ENCODE assay signal across 34 cellular contexts in genomic region chr1:161342836-161343235, GRCh38. TPM values are rescaled to one million over a fixed set of nuclear protein-coding genes. Genes with fewer than 3 reads are reported as not detected.
"Had no signal": no experiment of that assay in that cellular context is flagged by ENCODE, and none has a peak within 500 bp of the region (broad histone marks: within the 10 kb centered on the region; RNA-seq: fewer than 3 reads in every experiment).

No MANE protein-coding gene starts in this region.

- ATAC-seq: activated CD4-positive, alpha-beta T cell treated with anti-CD3 and anti-CD28 coated beads for 36 hours; activated CD4-positive, CD25-positive, alpha-beta regulatory T cell treated with anti-CD3 and anti-CD28 coated beads, Interleukin-2, amount 50 U/mL, for 24 hours; activated CD8-positive, alpha-beta T cell treated with anti-CD3 and anti-CD28 coated beads, Interleukin-2, amount 10 ng/mL, durations not matched to agents 7 days and 5 days; activated naive CD4-positive, alpha-beta T cell treated with anti-CD3 and anti-CD28 coated beads, Interleukin-2, amount 50 U/mL, for 72 hours; PC-3; WTC11 had no signal

- H3K4me1 ChIP-seq: colonic mucosa, Peyer's patch, SJSA1 had no signal

- H3K27me3 ChIP-seq: adrenal gland, colonic mucosa, Peyer's patch, SJSA1 had no signal

- H3K4me3 ChIP-seq: adrenal gland, colonic mucosa, Peyer's patch, SJSA1 had no signal

- DNase-seq: activated CD4-positive, alpha-beta T cell treated with anti-CD3 and anti-CD28 coated beads for 36 hours; activated CD4-positive, alpha-beta T cell treated with anti-CD3 and anti-CD28 coated beads, Interleukin-2, amount 10 ng/mL, durations not matched to agents 7 days and 5 days; activated CD4-positive, alpha-beta T cell treated with anti-CD3 and anti-CD28 coated beads, Interleukin-2, amount 50 U/mL, for 48 hours; activated CD8-positive, alpha-beta T cell treated with anti-CD3 and anti-CD28 coated beads, Interleukin-2, amount 10 ng/mL, durations not matched to agents 7 days and 5 days; activated gamma-delta T cell treated with Interleukin-2 at 50 U/mL for 16 hours; activated naive CD4-positive, alpha-beta T cell treated with anti-CD3 and anti-CD28 coated beads for 36 hours; activated T-cell treated with anti-CD3 and anti-CD28 coated beads, Interleukin-2, amount 50 U/mL, for 24 hours; adrenal gland; anterior cingulate cortex; colonic mucosa; Kasumi-1; KG1; MM.1S; MV-4-11; NCI-H1092; NCI-H1436 treated with DMSO at 0.1 percent for 48 hours; NCI-H187 treated with DMSO at 0.1 percent for 48 hours; NCI-H2081; NCI-H345; NCI-H510A; NCI-H526 treated with DMSO at 0.1 percent for 48 hours; NK-92 treated with Interleukin-12 subunit alpha and Interleukin-12 subunit beta, amount 100 ng/mL, for 24 hours; PC-3; Peyer's patch; RPMI8226; SHP77 treated with DMSO at 0.1 percent for 48 hours; SK-N-SH had no signal

- H3K9me3 ChIP-seq: adrenal gland, colonic mucosa, Peyer's patch, SJSA1, SK-N-SH had no signal

- H3K27ac ChIP-seq: adrenal gland, colonic mucosa, Peyer's patch, SJSA1 had no signal

RNA-seq across cellular contexts. Expression of gene CFAP126, which starts 24.8 kb away (rescaled TPM):
- total RNA-seq: activated CD4-positive, alpha-beta T cell treated with anti-CD3 and anti-CD28 coated beads for 36 hours; activated CD4-positive, alpha-beta T cell treated with anti-CD3 and anti-CD28 coated beads, Interleukin-2, amount 10 ng/mL, durations not matched to agents 7 days and 5 days; activated CD8-positive, alpha-beta T cell treated with anti-CD3 and anti-CD28 coated beads, Interleukin-2, amount 10 ng/mL, durations not matched to agents 7 days and 5 days; activated naive CD4-positive, alpha-beta T cell treated with anti-CD3 and anti-CD28 coated beads for 36 hours; activated naive CD4-positive, alpha-beta T cell treated with anti-CD3 and anti-CD28 coated beads, Interleukin-2, amount 50 U/mL, for 72 hours; activated T-helper 1 cell treated with anti-CD3 and anti-CD28 coated beads, Interleukin-12 subunit alpha, Interleukin-12 subunit beta, Interleukin-2, Interleukin-4 antibody, amounts not matched to agents 30 ng/mL and 10 ng/mL and 1 ng/mL, durations not matched to agents 14 hours and 24 hours and 36 hours; adrenal gland; bronchial epithelial cell; chondrocyte; colonic mucosa; PC-3; Peyer's patch; SJSA1; WTC11 had no signal
- polyA plus RNA-seq: SK-N-SH had no signal

RNA-seq across cellular contexts. Expression of gene MPZ, which starts 33.1 kb away (rescaled TPM):
- total RNA-seq: SJSA1 had no signal
